1 cellular context compared by ENCODE assay signal in genomic region chrX:104230060-104230459, GRCh38. TPM values are rescaled to one million over a fixed set of nuclear protein-coding genes. Genes with fewer than 3 reads are reported as not detected.
"Had no signal": no experiment of that assay in that cellular context is flagged by ENCODE, and none has a peak within 500 bp of the region (broad histone marks: within the 10 kb centered on the region; RNA-seq: fewer than 3 reads in every experiment).

No MANE protein-coding gene starts in this region.

RNA-seq across cellular contexts. Expression of gene ESX1, which starts 24.7 kb away (rescaled TPM):
- polyA plus RNA-seq: GM12878 had no signal
